ENCODE assay signal across 21 cellular contexts in genomic region chrX:74023203-74023602, GRCh38.
"Had no signal": no experiment of that assay in that cellular context is flagged by ENCODE, and none has a peak within 500 bp of the region (broad histone marks: within the 10 kb centered on the region; RNA-seq: fewer than 3 reads in every experiment).

No MANE protein-coding gene starts in this region.

- H3K4me1 ChIP-seq: right lobe of liver, testis had no signal

- FAIRE-seq: keratinocyte, urothelium cell line had no signal

- H3K4me3 ChIP-seq: right lobe of liver, testis had no signal

- H3K36me3 ChIP-seq: right lobe of liver had no signal

- DNase-seq: activated CD8-positive, alpha-beta memory T cell treated with anti-CD3 and anti-CD28 coated beads, Interleukin-2, amount 10 ng/mL, durations not matched to agents 7 days and 5 days; activated CD8-positive, alpha-beta T cell treated with anti-CD3 and anti-CD28 coated beads, Interleukin-2, amount 10 ng/mL, durations not matched to agents 7 days and 5 days; activated naive CD4-positive, alpha-beta T cell; activated T-cell treated with anti-CD3 and anti-CD28 coated beads, Interleukin-2, amount 50 U/mL, for 48 hours; anterior cingulate cortex; cortex of kidney; foreskin fibroblast; head of caudate nucleus; hippocampal formation; left colon; mammary epithelial cell; right lobe of liver; stimulated activated CD4-positive, alpha-beta T cell treated with anti-CD3 and anti-CD28 coated beads, Interleukin-2, amount 100 ng/mL, for 48 hours; stimulated activated naive CD8-positive, alpha-beta T cell treated with anti-CD3 and anti-CD28 coated beads, Interleukin-15, Interleukin-2, amounts not matched to agents 100 U/mL and 50 U/mL, for 24 hours; testis; trophoblast cell had no signal

- H3K9me3 ChIP-seq: right lobe of liver, testis had no signal

- H3K27ac ChIP-seq: right lobe of liver, testis had no signal

- H3K27me3 ChIP-seq: right lobe of liver, testis had no signal

- ATAC-seq: activated CD8-positive, alpha-beta memory T cell treated with anti-CD3 and anti-CD28 coated beads, Interleukin-2, amount 10 ng/mL, durations not matched to agents 7 days and 5 days; activated CD8-positive, alpha-beta T cell treated with anti-CD3 and anti-CD28 coated beads, Interleukin-2, amount 10 ng/mL, durations not matched to agents 7 days and 5 days; activated naive CD4-positive, alpha-beta T cell treated with anti-CD3 and anti-CD28 coated beads, Interleukin-2, amount 50 U/mL, for 72 hours; esophagus mucosa; left colon; right lobe of liver; stimulated activated naive CD8-positive, alpha-beta T cell treated with anti-CD3 and anti-CD28 coated beads, Interleukin-15, Interleukin-2, amounts not matched to agents 100 U/mL and 50 U/mL, for 24 hours; WTC11 had no signal
